32 cellular contexts compared by ENCODE assay signal in genomic region chr2:213726101-213726500, GRCh38.
"Had no signal": no experiment of that assay in that cellular context is flagged by ENCODE, and none has a peak within 500 bp of the region (broad histone marks: within the 10 kb centered on the region; RNA-seq: fewer than 3 reads in every experiment).

No MANE protein-coding gene starts in this region.

- H3K36me3 Mint-ChIP-seq: activated naive CD8-positive, alpha-beta T cell treated with anti-CD3 and anti-CD28 coated beads for 36 hours had no signal

- H3K4me1 ChIP-seq: ascending aorta, SJCRH30 had no signal

- H3K9me3 Mint-ChIP-seq: activated CD4-positive, alpha-beta T cell treated with anti-CD3 and anti-CD28 coated beads, Interleukin-2, amount 10 ng/mL, durations not matched to agents 24 days and 14 days; activated CD8-positive, alpha-beta T cell treated with anti-CD3 and anti-CD28 coated beads for 36 hours; activated naive CD8-positive, alpha-beta T cell treated with anti-CD3 and anti-CD28 coated beads for 36 hours had no signal

- H3K27ac ChIP-seq: ascending aorta, cardiac muscle cell, SJCRH30, SK-N-MC, WERI-Rb-1 had no signal

- ATAC-seq: activated CD8-positive, alpha-beta T cell treated with anti-CD3 and anti-CD28 coated beads for 36 hours; activated T-cell treated with anti-CD3 and anti-CD28 coated beads, Interleukin-2, amount 50 U/mL, for 72 hours; activated T-helper 17 cell treated with anti-CD3 and anti-CD28 coated beads, Interleukin-2, amount 50 U/mL, for 72 hours; Panc1 had no signal

- H3K36me3 ChIP-seq: ascending aorta, cardiac muscle cell, SJCRH30, WERI-Rb-1 had no signal

- H3K4me3 Mint-ChIP-seq: activated CD4-positive, alpha-beta T cell treated with anti-CD3 and anti-CD28 coated beads, Interleukin-2, amount 10 ng/mL, durations not matched to agents 24 days and 14 days; activated CD8-positive, alpha-beta T cell treated with anti-CD3 and anti-CD28 coated beads for 36 hours; activated naive CD8-positive, alpha-beta T cell treated with anti-CD3 and anti-CD28 coated beads for 36 hours; activated T-cell treated with anti-CD3 and anti-CD28 coated beads, Interleukin-2, amount 50 U/mL, for 72 hours; activated T-helper 17 cell treated with anti-CD3 and anti-CD28 coated beads, Interleukin-2, amount 50 U/mL, for 72 hours; central memory CD8-positive, alpha-beta T cell had no signal

- DNase-seq: activated CD4-positive, alpha-beta T cell treated with anti-CD3 and anti-CD28 coated beads, Interleukin-2, amount 10 ng/mL, durations not matched to agents 24 days and 14 days; activated CD4-positive, alpha-beta T cell treated with anti-CD3 and anti-CD28 coated beads, Interleukin-2, amount 50 U/mL, for 4 hours; activated CD8-positive, alpha-beta T cell treated with anti-CD3 and anti-CD28 coated beads for 36 hours; activated effector memory CD4-positive, alpha-beta T cell treated with anti-CD3 and anti-CD28 coated beads, Interleukin-2, amount 50 U/mL, for 16 hours; activated naive CD4-positive, alpha-beta T cell; activated naive CD4-positive, alpha-beta T cell treated with anti-CD3 and anti-CD28 coated beads, Interleukin-2, amount 50 U/mL, for 16 hours; activated naive CD8-positive, alpha-beta T cell treated with anti-CD3 and anti-CD28 coated beads for 36 hours; activated T-cell treated with anti-CD3 and anti-CD28 coated beads, Interleukin-2, amount 50 U/mL, for 1 hour; activated T-cell treated with anti-CD3 and anti-CD28 coated beads, Interleukin-2, amount 50 U/mL, for 72 hours; amniotic stem cell; MM.1S; MV-4-11; NCI-H1092; NCI-H146; NCI-H187; NCI-H2029 treated with DMSO at 0.1 percent for 48 hours; NCI-H2107; NCI-H2171 treated with DMSO at 0.1 percent for 48 hours; NCI-H2227 treated with DMSO at 0.1 percent for 48 hours; NCI-H446 treated with DMSO at 0.1 percent for 48 hours; NCI-H524; NCI-H69; SHP77; SJCRH30; T1000; WERI-Rb-1 had no signal

- H3K27ac Mint-ChIP-seq: activated CD4-positive, alpha-beta T cell treated with anti-CD3 and anti-CD28 coated beads, Interleukin-2, amount 10 ng/mL, durations not matched to agents 24 days and 14 days; activated CD8-positive, alpha-beta T cell treated with anti-CD3 and anti-CD28 coated beads for 36 hours; activated naive CD8-positive, alpha-beta T cell treated with anti-CD3 and anti-CD28 coated beads for 36 hours; activated T-cell treated with anti-CD3 and anti-CD28 coated beads, Interleukin-2, amount 50 U/mL, for 72 hours; activated T-helper 17 cell treated with anti-CD3 and anti-CD28 coated beads, Interleukin-2, amount 50 U/mL, for 72 hours had no signal

- H3K4me3 ChIP-seq: ascending aorta, cardiac muscle cell, SJCRH30, SK-N-MC had no signal

- H3K9me3 ChIP-seq: ascending aorta, SJCRH30 had no signal

- H3K27me3 ChIP-seq: ascending aorta, cardiac muscle cell, SJCRH30 had no signal

- H3K4me1 Mint-ChIP-seq: activated CD4-positive, alpha-beta T cell treated with anti-CD3 and anti-CD28 coated beads, Interleukin-2, amount 10 ng/mL, durations not matched to agents 24 days and 14 days; activated naive CD8-positive, alpha-beta T cell treated with anti-CD3 and anti-CD28 coated beads for 36 hours; activated T-helper 17 cell treated with anti-CD3 and anti-CD28 coated beads, Interleukin-2, amount 50 U/mL, for 72 hours; central memory CD8-positive, alpha-beta T cell had no signal

- H3K27me3 Mint-ChIP-seq: activated CD4-positive, alpha-beta T cell treated with anti-CD3 and anti-CD28 coated beads, Interleukin-2, amount 10 ng/mL, durations not matched to agents 24 days and 14 days; activated CD8-positive, alpha-beta T cell treated with anti-CD3 and anti-CD28 coated beads for 36 hours; activated naive CD8-positive, alpha-beta T cell treated with anti-CD3 and anti-CD28 coated beads for 36 hours; activated T-helper 17 cell treated with anti-CD3 and anti-CD28 coated beads, Interleukin-2, amount 50 U/mL, for 72 hours; central memory CD8-positive, alpha-beta T cell had no signal
